ENCODE assay signal across 8 cellular contexts in genomic region chr16:71380831-71381230, GRCh38. TPM values are rescaled to one million over a fixed set of nuclear protein-coding genes. Genes with fewer than 3 reads are reported as not detected.
"Had no signal": no experiment of that assay in that cellular context is flagged by ENCODE, and none has a peak within 500 bp of the region (broad histone marks: within the 10 kb centered on the region; RNA-seq: fewer than 3 reads in every experiment).

No MANE protein-coding gene starts in this region.

- DNase-seq: IMR-90, KBM-7, KG1 had no signal

- H3K27ac Mint-ChIP-seq: IgD-negative memory B cell had no signal

- H3K36me3 Mint-ChIP-seq: IgD-negative memory B cell had no signal

- H3K27ac ChIP-seq: HL-60, KMS-11 had no signal

- H3K4me3 Mint-ChIP-seq: IgD-negative memory B cell had no signal

- FAIRE-seq: HepG2, K562 had no signal

- H3K4me3 ChIP-seq: K562 had no signal

- ATAC-seq: HepG2, K562 had no signal

RNA-seq across cellular contexts. Expression of gene CALB2, which starts 22.3 kb away (rescaled TPM):
- total RNA-seq: K562 had no signal
